In genomic region chr16:28326881-28327610, GRCh38 we compare ENCODE assay signal across 9 cellular contexts. TPM values are rescaled to one million over a fixed set of nuclear protein-coding genes. Genes with fewer than 3 reads are reported as not detected.
DNase-seq lines count a peak whose midpoint lies in the region; ATAC-seq and TF ChIP-seq lines count a peak whose summit lies in the region.
"Had no signal": no experiment of that assay in that cellular context is flagged by ENCODE, and none has a peak within 500 bp of the region (broad histone marks: within the 10 kb centered on the region; RNA-seq: fewer than 3 reads in every experiment).

No MANE protein-coding gene starts in this region.

- H3K4me3 Mint-ChIP-seq in T-helper 2 cell treated with Interferon-gamma antibody and Interleukin-4, amounts not matched to agents 5 μg/mL and 100 μg/mL, for 36 hours = no peak overlapping the region
- H3K4me3 Mint-ChIP-seq: T-helper 1 cell treated with Interleukin-12 subunit alpha and Interleukin-12 subunit beta and Interleukin-4 antibody, amounts not matched to agents 30 μg/mL and 1 μg/mL, for 36 hours had no signal

- H3K4me1 ChIP-seq in DOHH2 (ENCODE audit: control insufficient read depth, low read length) = peaks cover 3% of the 10 kb centered on the region
- H3K4me1 ChIP-seq in ascending aorta = no peaks in the 10 kb centered on the region

- no peaks in the 10 kb centered on the region for H4K20me1 ChIP-seq in DOHH2 (ENCODE audit: control insufficient read depth, insufficient read depth, low read depth, low read length)

- peaks cover 5% of the 10 kb centered on the region for H3K4me1 Mint-ChIP-seq in T-helper 2 cell treated with Interferon-gamma antibody and Interleukin-4, amounts not matched to agents 5 μg/mL and 100 μg/mL, for 36 hours (ENCODE audit: low read depth)

- H3K36me3 Mint-ChIP-seq in T-helper 2 cell treated with Interferon-gamma antibody and Interleukin-4, amounts not matched to agents 5 μg/mL and 100 μg/mL, for 36 hours (ENCODE audit: low read depth) = no peaks in the 10 kb centered on the region

- TF ChIP-seq CTCF in DOHH2 (IDR thresholded peaks at IDR 0.05; ENCODE audit: low read depth, low read length, poor library complexity, severe bottlenecking) (peak; percentile 92), ascending aorta (IDR thresholded peaks at IDR 0.05) (peak; percentile 37 to 58 (median 42))

- no peaks in the 10 kb centered on the region for H3K36me3 ChIP-seq in DOHH2 (ENCODE audit: control insufficient read depth, low read length)
- no peaks in the 10 kb centered on the region for H3K36me3 ChIP-seq in ascending aorta

- no peaks in the 10 kb centered on the region for H3K79me2 ChIP-seq in DOHH2 (ENCODE audit: control insufficient read depth, low read length)

- no peak overlapping the region for H3K27ac ChIP-seq in DOHH2 (ENCODE audit: low read depth, low read length)
- H3K27ac ChIP-seq in ascending aorta = no peak overlapping the region

- TF ChIP-seq RAD21 in Ishikawa (IDR thresholded peaks at IDR 0.05; ENCODE audit: low read depth) = peak; percentile 41

- intact Hi-C loops in ascending aorta (cut with DNase I) = no loop called here

- H3F3A ChIP-seq in DOHH2 (ENCODE audit: control insufficient read depth, insufficient read depth) = no peaks in the 10 kb centered on the region

- no peaks in the 10 kb centered on the region for H3K9me3 ChIP-seq in DOHH2 (ENCODE audit: control insufficient read depth, insufficient read depth, low read length)
- no peaks in the 10 kb centered on the region for H3K9me3 ChIP-seq in ascending aorta

- no peak overlapping the region for H3K4me2 ChIP-seq in DOHH2 (ENCODE audit: low read length)

- ATAC-seq in HG03378 (IDR thresholded peaks at IDR 0.05; ENCODE audit: unreplicated experiment) (no peak), HG03469 (IDR thresholded peaks at IDR 0.05; ENCODE audit: unreplicated experiment) (no peak)

- H3K9me3 Mint-ChIP-seq in T-helper 2 cell treated with Interferon-gamma antibody and Interleukin-4, amounts not matched to agents 5 μg/mL and 100 μg/mL, for 36 hours = no peaks in the 10 kb centered on the region
- H3K9me3 Mint-ChIP-seq: T-helper 1 cell treated with Interleukin-12 subunit alpha and Interleukin-12 subunit beta and Interleukin-4 antibody, amounts not matched to agents 30 μg/mL and 1 μg/mL, for 36 hours had no signal

- H3K27ac Mint-ChIP-seq in T-helper 2 cell treated with Interferon-gamma antibody and Interleukin-4, amounts not matched to agents 5 μg/mL and 100 μg/mL, for 36 hours = no peak overlapping the region
- H3K27ac Mint-ChIP-seq: T-helper 1 cell treated with Interleukin-12 subunit alpha and Interleukin-12 subunit beta and Interleukin-4 antibody, amounts not matched to agents 30 μg/mL and 1 μg/mL, for 36 hours had no signal

- H3K4me3 ChIP-seq in DOHH2 (ENCODE audit: low read length) (no peak overlapping the region), ascending aorta (no peak overlapping the region)

- no peak for TF ChIP-seq EP300 in Ishikawa (IDR thresholded peaks at IDR 0.05; ENCODE audit: borderline replicate concordance)

- H3K27me3 ChIP-seq in DOHH2 (ENCODE audit: control insufficient read depth, low read length) = no peaks in the 10 kb centered on the region
- H3K27me3 ChIP-seq in ascending aorta = no peaks in the 10 kb centered on the region

- peak; percentile 43 for DNase-seq in T-helper 2 cell treated with Interferon-gamma antibody and Interleukin-4, amounts not matched to agents 5 μg/mL and 100 μg/mL, for 36 hours (ENCODE audit: low spot score)
- DNase-seq in ascending aorta (ENCODE audit: low spot score in 2 of 2) (no peak), iPS-NIHi7 (ENCODE audit: extremely low spot score) (peak; percentile 83)
- peak; percentile 69 for DNase-seq in stimulated activated CD4-positive, alpha-beta T cell treated with anti-CD3 and anti-CD28 coated beads, Interleukin-1b, Interleukin-23, amount 100 ng/mL, for 48 hours

- no peaks in the 10 kb centered on the region for H3K27me3 Mint-ChIP-seq in T-helper 2 cell treated with Interferon-gamma antibody and Interleukin-4, amounts not matched to agents 5 μg/mL and 100 μg/mL, for 36 hours (ENCODE audit: low read depth)

- H3K9me2 ChIP-seq in DOHH2 (replicated peaks; ENCODE audit: control insufficient read depth, low read length) = no peaks in the 10 kb centered on the region

TF ChIP-seq in Ishikawa, 13 proteins besides CTCF, POLR2A, EP300 and RAD21:
- TF ChIP-seq TAF1 (IDR thresholded peaks at IDR 0.05; ENCODE audit: low read depth) = no peak
- TF ChIP-seq EGR1 (IDR thresholded peaks at IDR 0.05) = no peak
- no peak for TF ChIP-seq USF1 (IDR thresholded peaks at IDR 0.05)
- TF ChIP-seq FOXM1 (IDR thresholded peaks at IDR 0.05; ENCODE audit: borderline replicate concordance, low read depth) = no peak
- peak; percentile 79 for TF ChIP-seq YY1 (IDR thresholded peaks at IDR 0.05; ENCODE audit: low read depth)
- no peak for TF ChIP-seq NFIC (IDR thresholded peaks at IDR 0.05)
- TF ChIP-seq ZBTB7A (IDR thresholded peaks at IDR 0.05; ENCODE audit: low read depth) = no peak

RNA-seq across cellular contexts. Expression of gene SBK1, which starts 34.7 kb away (rescaled TPM):
- total RNA-seq in ascending aorta = not detected

RNA-seq across cellular contexts. Expression of gene NPIPB6, which starts 36.3 kb away (rescaled TPM):
- total RNA-seq in ascending aorta = 1.7 TPM

Comparison
In these comparisons a context has a peak if more than half of its experiments do, and no peak if none do; other contexts are left out.
1. DNase-seq: peak in T-helper 2 cell treated with Interferon-gamma antibody and Interleukin-4, amounts not matched to agents 5 μg/mL and 100 μg/mL, for 36 hours (single experiment), iPS-NIHi7 (single experiment) and stimulated activated CD4-positive, alpha-beta T cell treated with anti-CD3 and anti-CD28 coated beads, Interleukin-1b, Interleukin-23, amount 100 ng/mL, for 48 hours (single experiment); none in ascending aorta (0 of 2).